Comparison of ENCODE assay signal across 8 cellular contexts in the genomic region with DNA sequence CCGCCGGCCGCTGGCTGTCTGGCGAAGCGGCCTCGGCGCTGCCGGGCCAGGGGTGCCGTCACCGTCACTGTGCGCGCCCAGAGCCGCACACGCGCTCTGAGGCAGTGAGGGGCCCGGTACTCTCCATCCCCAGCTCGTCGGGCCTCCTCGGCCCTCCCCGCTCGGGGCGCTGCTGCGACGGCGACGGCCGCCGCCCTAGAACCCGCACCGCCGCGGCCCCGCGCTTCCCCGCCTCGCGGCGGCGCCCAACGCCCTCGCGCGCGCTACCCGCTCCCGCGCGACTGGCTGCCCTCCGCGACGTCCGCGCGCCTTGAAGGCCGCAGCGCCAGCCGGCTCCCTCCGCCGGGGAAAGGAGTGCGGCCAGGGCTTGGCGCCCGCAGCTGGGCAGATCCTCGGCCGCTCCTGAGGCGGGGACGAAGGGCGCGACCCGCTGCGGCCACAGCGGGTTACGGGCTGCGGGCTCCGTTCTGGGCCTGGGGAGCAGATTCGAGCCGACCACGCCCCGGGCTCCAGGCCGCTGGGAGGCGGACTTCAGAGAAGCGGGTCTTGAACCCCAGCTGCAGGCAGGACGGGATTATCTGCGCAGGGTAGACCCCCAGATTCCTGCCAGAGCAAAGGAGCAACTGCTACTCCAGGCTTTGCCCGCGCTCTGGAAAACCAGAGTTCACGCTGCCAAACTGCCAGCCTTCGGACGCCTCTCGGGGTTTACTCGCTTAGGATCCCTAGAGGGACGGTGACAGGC. TPM values are rescaled to one million over a fixed set of nuclear protein-coding genes. Genes with fewer than 3 reads are reported as not detected.
DNase-seq lines count a peak whose midpoint lies in the region; ATAC-seq and TF ChIP-seq lines count a peak whose summit lies in the region.

TSS of gene ULK2 (minus strand) at position 283 of the 742 bp plus-strand sequence. CDS start 519 bp downstream, outside the sequence.

- peaks cover 5% of the 10 kb centered on the region for H3K4me1 Mint-ChIP-seq in stimulated activated effector memory CD8-positive, alpha-beta T cell treated with anti-CD3 and anti-CD28 coated beads, Interleukin-12 subunit alpha, Interleukin-12 subunit beta, amount 100 ng/mL, for 72 hours

- H3K4me3 ChIP-seq in esophagus squamous epithelium (peak within 1 kb of the TSS; percentile 56 to 94 (median 79)), mucosa of descending colon (peak within 1 kb of the TSS; percentile 68)

- WGBS in esophagus squamous epithelium, 2 donors: 53% methylated on average over 10 of the region's 91 CpGs; no CpG with 5 or more reads in 1 of the 2 donors

- H3K4me3 Mint-ChIP-seq in stimulated activated effector memory CD8-positive, alpha-beta T cell treated with anti-CD3 and anti-CD28 coated beads, Interleukin-12 subunit alpha, Interleukin-12 subunit beta, amount 100 ng/mL, for 72 hours: peak within 1 kb of the TSS; percentile 71

- ATAC-seq in GM21576 (IDR thresholded peaks at IDR 0.05; ENCODE audit: unreplicated experiment) (peak; percentile 43), mucosa of descending colon (peak; percentile 87), GM19023 (IDR thresholded peaks at IDR 0.05; ENCODE audit: unreplicated experiment) (no peak)
- peak; percentile 86 for ATAC-seq in stimulated activated effector memory CD8-positive, alpha-beta T cell treated with anti-CD3 and anti-CD28 coated beads, Interleukin-12 subunit alpha, Interleukin-12 subunit beta, amount 100 ng/mL, for 72 hours

- DNase-seq in COR-L47 (lab: John Stamatoyannopoulos, UW): peak; percentile 38
- DNase-seq in NCI-H2227 (lab: John Stamatoyannopoulos, UW; ENCODE audit: unreplicated experiment): peak; percentile 85
- peak; percentile 34 for DNase-seq in activated T-cell treated with anti-CD3 and anti-CD28 coated beads for 4 hours
- DNase-seq in esophagus squamous epithelium (lab: John Stamatoyannopoulos, UW): no peak
- DNase-seq in mucosa of descending colon: peak; percentile 60 to 76 (median 66)
- DNase-seq in stimulated activated effector memory CD8-positive, alpha-beta T cell treated with anti-CD3 and anti-CD28 coated beads, Interleukin-12 subunit alpha, Interleukin-12 subunit beta, amount 100 ng/mL, for 72 hours (ENCODE audit: low spot score in 2 of 2): peak; percentile 32 to 73

- no peaks in the 10 kb centered on the region for H3K27me3 ChIP-seq in esophagus squamous epithelium

- intact Hi-C loops in esophagus squamous epithelium (cut with DNase I) (no loop called here), mucosa of descending colon (cut with DNase I, micrococcal nuclease) (no loop called here)

- H3K36me3 Mint-ChIP-seq in stimulated activated effector memory CD8-positive, alpha-beta T cell treated with anti-CD3 and anti-CD28 coated beads, Interleukin-12 subunit alpha, Interleukin-12 subunit beta, amount 100 ng/mL, for 72 hours: no peaks in the 10 kb centered on the region

- H3K4me1 ChIP-seq in esophagus squamous epithelium: peaks cover 0 to 26% (median 14%) of the 10 kb centered on the region in 3 donors
- peaks cover 12% of the 10 kb centered on the region for H3K4me1 ChIP-seq in mucosa of descending colon (ENCODE audit: low read depth)

- H3K27ac Mint-ChIP-seq in stimulated activated effector memory CD8-positive, alpha-beta T cell treated with anti-CD3 and anti-CD28 coated beads, Interleukin-12 subunit alpha, Interleukin-12 subunit beta, amount 100 ng/mL, for 72 hours: peak within 1 kb of the TSS; percentile 48

- H3K36me3 ChIP-seq in esophagus squamous epithelium (peaks cover 0 to 12% (median 0%) of the 10 kb centered on the region in 3 donors), mucosa of descending colon (ENCODE audit: low read depth) (no peaks in the 10 kb centered on the region)

- H3K9me3 Mint-ChIP-seq in stimulated activated effector memory CD8-positive, alpha-beta T cell treated with anti-CD3 and anti-CD28 coated beads, Interleukin-12 subunit alpha, Interleukin-12 subunit beta, amount 100 ng/mL, for 72 hours: no peaks in the 10 kb centered on the region

- TF ChIP-seq POLR2A in esophagus squamous epithelium (IDR thresholded peaks at IDR 0.05): peak in 2 of 4 donors; percentile 78 to 92

- TF ChIP-seq CTCF in esophagus squamous epithelium (IDR thresholded peaks at IDR 0.05) (peak in 1 of 6 experiments; percentile 26), mucosa of descending colon (IDR thresholded peaks at IDR 0.05) (no peak)

- H3K9me3 ChIP-seq in esophagus squamous epithelium (no peaks in the 10 kb centered on the region), mucosa of descending colon (no peaks in the 10 kb centered on the region)

- H3K27ac ChIP-seq in esophagus squamous epithelium: peak within 1 kb of the TSS; percentile 75 to 91 (median 84)

RNA-seq across cellular contexts. Expression of gene ULK2, which starts in this region (rescaled TPM):
- total RNA-seq in esophagus squamous epithelium: 10 to 100 TPM in 1 of 4 donors, 1 to 10 TPM in 3; 6.0 to 17.4 (median 8.2) TPM
- total RNA-seq in mucosa of descending colon: 10 to 100 TPM in 1 of 3 donors, 1 to 10 TPM in 2; 6.7 to 29.8 (median 8.5) TPM
